Comparison of ENCODE assay signal across 8 cellular contexts in the genomic region with DNA sequence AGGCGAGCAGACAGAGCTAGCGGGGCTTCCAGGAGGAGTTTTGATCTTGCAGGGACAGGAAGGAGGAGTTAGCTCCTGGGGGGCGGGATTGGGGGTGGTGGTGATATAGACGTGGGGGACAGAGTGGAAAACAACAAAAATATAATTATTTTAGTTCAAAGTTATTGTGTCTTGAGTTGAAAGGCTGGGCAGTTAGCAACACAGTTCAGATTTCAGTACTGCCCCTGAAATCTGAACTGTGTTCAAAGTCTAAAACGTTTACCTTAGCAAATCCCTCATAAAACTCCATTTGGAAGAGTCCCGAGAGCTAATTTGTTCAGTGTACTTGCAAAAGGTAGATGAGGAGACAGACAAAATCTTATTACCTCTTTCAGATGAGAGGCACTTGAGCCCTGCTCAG. TPM values are rescaled to one million over a fixed set of nuclear protein-coding genes. Genes with fewer than 3 reads are reported as not detected.
A peak's percentile ranks its signal among the peaks of the same experiment; 100 is the strongest.
DNase-seq lines count a peak whose midpoint lies in the region; ATAC-seq, FAIRE-seq and TF ChIP-seq lines count a peak whose summit lies in the region.
"Not testable (repeated sequence)": the region's sequence is repeated elsewhere in the genome, so short reads cannot be mapped to it uniquely, and the experiment has no call there.

No MANE protein-coding gene starts in this region.

- in situ Hi-C loops in HepG2 (cut with HindIII; ENCODE audit: extremely low pct_ligation_motif_present, low pct_unique_long_range_greater_than_20kb); transverse colon (cut with MboI; ENCODE audit: low pct_ligation_motif_present in 1 of 4, low pct_unique_long_range_greater_than_20kb in 1 of 4, low sequenced_read_pairs in 3 of 4): not testable (repeated sequence)

- H3K4me3 ChIP-seq in SK-N-SH (ENCODE audit: low read depth in 2 of 2, low read length in 1 of 2), result peak overlapping the region in 1 of 2 experiments; percentile 64; a peak in 2 of 4 replicates
- not testable (repeated sequence) for H3K4me3 ChIP-seq in HepG2 (replicated peaks in 1 of 3; ENCODE audit: insufficient read depth in 1 of 3, low read depth in 2 of 3, low read length in 3 of 3); parathyroid adenoma (ENCODE audit: low read depth, low read length)
- H3K4me3 ChIP-seq in transverse colon, result peak overlapping the region in 3 of 4 donors; percentile 49 to 78 (median 53)

- H3F3A ChIP-seq in SK-N-SH (replicated peaks; ENCODE audit: insufficient read depth), result not testable (repeated sequence)

- POLR2A ChIA-PET in SK-N-SH (lab: Yijun Ruan, JAX), result not testable (repeated sequence)
- POLR2A ChIA-PET in HepG2 (lab: Yijun Ruan, JAX), result interaction anchor here (1.3 kb wide), 1 partner anchor 45 kb away, joined by 10 read pairs; a partner anchor contains a TSS

- H2AFZ ChIP-seq in SK-N-SH (ENCODE audit: low read depth) (peak overlapping the region; percentile 72; the same call in 1 of the 2 replicates), parathyroid adenoma (peak overlapping the region; percentile 91)
- not testable (repeated sequence) for H2AFZ ChIP-seq in HepG2 (ENCODE audit: low read length)

- not testable (repeated sequence) for H3K27ac ChIP-seq in SK-N-SH (ENCODE audit: low read depth in 2 of 2, low read length in 1 of 2); HepG2 (ENCODE audit: extremely low read length, insufficient read depth, low read length); parathyroid adenoma
- H3K27ac ChIP-seq in transverse colon, result peak overlapping the region; percentile 78 to 88 (median 88)

- CTCF ChIA-PET in Calu3 (lab: Charles Lee), result interaction anchor here (0.6 kb wide), 1 partner anchor 17 kb away, joined by 3 read pairs; no protein-coding TSS in a partner anchor
- CTCF ChIA-PET in SK-N-SH (lab: Yijun Ruan, JAX); HepG2 (lab: Yijun Ruan, JAX; ENCODE audit: low intra/inter-chr PET ratio, low total read pairs): not testable (repeated sequence)

- intact Hi-C loops in Calu3 (cut with micrococcal nuclease; ENCODE audit: unreplicated experiment); HepG2 (cut with micrococcal nuclease; ENCODE audit: unreplicated experiment); transverse colon (cut with DNase I; ENCODE audit: low total_unique reads): not testable (repeated sequence)

- TF ChIP-seq RAD21 in SK-N-SH (IDR thresholded peaks at IDR 0.05; ENCODE audit: low read length); HepG2 (CRISPR knock-in tag; IDR thresholded peaks at IDR 0.05): not testable (repeated sequence)

- BruUV-seq in Calu3 (replicated peaks; lab: Mats Ljungman, UMichigan); HepG2 (replicated peaks; lab: Mats Ljungman, UMichigan): not testable (repeated sequence)

- not testable (repeated sequence) for FAIRE-seq in HepG2 (lab: Jason Lieb, UNC)

- H3K27ac Mint-ChIP-seq in Calu3 (ENCODE audit: unreplicated experiment); activated T-helper 17 cell treated with anti-CD3 and anti-CD28 coated beads, Interleukin-2, amount 50 U/mL, for 72 hours; effector memory CD8-positive, alpha-beta T cell: not testable (repeated sequence)

- not testable (repeated sequence) for TF ChIP-seq EP300 in SK-N-SH (IDR thresholded peaks at IDR 0.05; ENCODE audit: borderline replicate concordance in 1 of 2, low read depth in 1 of 2, low read length in 1 of 2); HepG2 (IDR thresholded peaks at IDR 0.05; ENCODE audit: low read depth in 2 of 2, low read length in 2 of 2); HepG2 (CRISPR knock-in tag; IDR thresholded peaks at IDR 0.05; ENCODE audit: borderline replicate concordance); transverse colon (IDR thresholded peaks at IDR 0.05; ENCODE audit: low read depth)

- H3K4me2 ChIP-seq in SK-N-SH, result peak overlapping the region; percentile 91; the same call in 1 of the 2 replicates
- H3K4me2 ChIP-seq in HepG2 (ENCODE audit: low read depth, low read length), result peak overlapping the region; percentile 80
- not testable (repeated sequence) for H3K4me2 ChIP-seq in parathyroid adenoma (ENCODE audit: low read length)

- not testable (repeated sequence) for TF ChIP-seq CTCF in Calu3 (IDR thresholded peaks at IDR 0.05; ENCODE audit: unreplicated experiment); SK-N-SH (IDR thresholded peaks at IDR 0.05); HepG2 (CRISPR knock-in tag; IDR thresholded peaks at IDR 0.05); parathyroid adenoma (IDR thresholded peaks at IDR 0.05); transverse colon (IDR thresholded peaks at IDR 0.05)

- not testable (repeated sequence) for H4K20me1 ChIP-seq in SK-N-SH (ENCODE audit: insufficient read depth); HepG2 (ENCODE audit: insufficient read depth, low read length)

- ATAC-seq in activated T-helper 17 cell treated with anti-CD3 and anti-CD28 coated beads, Interleukin-2, amount 50 U/mL, for 72 hours (replicated peaks); effector memory CD8-positive, alpha-beta T cell (replicated peaks); HepG2: not testable (repeated sequence)

- WGBS in SK-N-SH (ENCODE audit: low lambda C conversion rate), result 65% methylated on average over 6 of the region's 6 CpGs
- 0% methylated on average over 6 of the region's 6 CpGs for WGBS in HepG2 (ENCODE audit: low lambda C conversion rate)
- 14 to 22% methylated on average over 4 to 6 of the region's 6 CpGs for WGBS in transverse colon (ENCODE audit: low coverage in 1 of 2), 2 donors

- peak overlapping the region; percentile 87 for H3K4me3 Mint-ChIP-seq in Calu3 (ENCODE audit: low read depth, unreplicated experiment)
- H3K4me3 Mint-ChIP-seq in activated T-helper 17 cell treated with anti-CD3 and anti-CD28 coated beads, Interleukin-2, amount 50 U/mL, for 72 hours, result peak overlapping the region; percentile 85
- H3K4me3 Mint-ChIP-seq in effector memory CD8-positive, alpha-beta T cell, result peak overlapping the region; percentile 89 to 91

- H3K27me3 ChIP-seq in SK-N-SH (ENCODE audit: insufficient read depth); HepG2 (ENCODE audit: control insufficient read depth in 1 of 2, insufficient read depth in 2 of 2, low read length in 2 of 2); parathyroid adenoma (ENCODE audit: control insufficient read depth, insufficient read depth, low read length); transverse colon: not testable (repeated sequence)

- H3K9ac ChIP-seq in SK-N-SH, result 0 out of 2 replicates have a peak overlapping the region, but pooled peaks have one; percentile 63
- not testable (repeated sequence) for H3K9ac ChIP-seq in HepG2 (ENCODE audit: insufficient read depth, low read depth, low read length); parathyroid adenoma

- H3K4me1 Mint-ChIP-seq in Calu3 (ENCODE audit: low read depth, unreplicated experiment), result peaks cover 14% of the 10 kb centered on the region
- H3K4me1 Mint-ChIP-seq in activated T-helper 17 cell treated with anti-CD3 and anti-CD28 coated beads, Interleukin-2, amount 50 U/mL, for 72 hours; effector memory CD8-positive, alpha-beta T cell (ENCODE audit: low read depth in 2 of 2): not testable (repeated sequence)

- peaks cover 24% of the 10 kb centered on the region for H3K27me3 Mint-ChIP-seq in Calu3 (ENCODE audit: unreplicated experiment)
- H3K27me3 Mint-ChIP-seq in activated T-helper 17 cell treated with anti-CD3 and anti-CD28 coated beads, Interleukin-2, amount 50 U/mL, for 72 hours, result not testable (repeated sequence)
- peaks cover 10 to 16% of the 10 kb centered on the region in 2 donors for H3K27me3 Mint-ChIP-seq in effector memory CD8-positive, alpha-beta T cell

- not testable (repeated sequence) for TF ChIP-seq POLR2A in HepG2 (IDR thresholded peaks at IDR 0.05; ENCODE audit: insufficient read depth in 1 of 2, low read depth in 2 of 2, low read length in 2 of 2); transverse colon (IDR thresholded peaks at IDR 0.05)

- not testable (repeated sequence) for H3K4me1 ChIP-seq in SK-N-SH (ENCODE audit: control insufficient read depth in 1 of 2, insufficient read depth in 2 of 2, low read depth in 1 of 2, low read length in 1 of 2); HepG2 (ENCODE audit: insufficient read depth, low read length); parathyroid adenoma
- H3K4me1 ChIP-seq in transverse colon, result peaks cover 4 to 13% (median 9%) of the 10 kb centered on the region in 4 donors

- not testable (repeated sequence) for H3K36me3 ChIP-seq in SK-N-SH (replicated peaks in 1 of 2; ENCODE audit: control insufficient read depth in 1 of 2, insufficient read depth in 2 of 2, low read length in 1 of 2); HepG2 (replicated peaks in 1 of 2; ENCODE audit: control insufficient read depth in 1 of 2, insufficient read depth in 2 of 2, low read length in 2 of 2); parathyroid adenoma (ENCODE audit: control insufficient read depth, insufficient read depth, low read length); transverse colon

- not testable (repeated sequence) for H3K9me2 ChIP-seq in SK-N-SH

- DNase-seq in Calu3; SK-N-SH; effector memory CD8-positive, alpha-beta T cell; HepG2 (ENCODE audit: low spot score); transverse colon: not testable (repeated sequence)
- peak; percentile 72 for DNase-seq in NCI-H1105 treated with DMSO at 0.1 percent for 48 hours (lab: John Stamatoyannopoulos, UW)

- not testable (repeated sequence) for H3K79me2 ChIP-seq in SK-N-SH (ENCODE audit: insufficient read depth); HepG2 (ENCODE audit: insufficient read depth, low read length); parathyroid adenoma

- not testable (repeated sequence) for H3K9me3 ChIP-seq in SK-N-SH; HepG2 (ENCODE audit: low read length); parathyroid adenoma (ENCODE audit: control insufficient read depth, low read length); transverse colon

- H3K36me3 Mint-ChIP-seq in Calu3 (ENCODE audit: insufficient read depth, unreplicated experiment), result peaks cover 25% of the 10 kb centered on the region
- H3K36me3 Mint-ChIP-seq in activated T-helper 17 cell treated with anti-CD3 and anti-CD28 coated beads, Interleukin-2, amount 50 U/mL, for 72 hours (ENCODE audit: low read depth); effector memory CD8-positive, alpha-beta T cell (ENCODE audit: insufficient read depth): not testable (repeated sequence)

- not testable (repeated sequence) for H3K9me3 Mint-ChIP-seq in Calu3 (ENCODE audit: low read depth, unreplicated experiment); activated T-helper 17 cell treated with anti-CD3 and anti-CD28 coated beads, Interleukin-2, amount 50 U/mL, for 72 hours; effector memory CD8-positive, alpha-beta T cell

RNA-seq across cellular contexts. Expression of a gene that starts 45.0 kb away (rescaled TPM):
- total RNA-seq in Calu3 (2022) (65.5 and 66.0 TPM in 2 replicates), HepG2 (2016; rRNA removed; fragmentation: Illumina TruSeq; extraction: Trizol) (31.4 and 38.0 TPM in 2 replicates), transverse colon (10 to 100 TPM; 12.3 to 37.5 (median 28.5) TPM)
- polyA plus RNA-seq in SK-N-SH (2012; rRNA removed) (13.2 and 21.7 TPM in 2 replicates), HepG2 (2011; rRNA removed) (12.7 and 17.3 TPM in 2 replicates)
- polyA plus RNA-seq in SK-N-SH (2012; cell fraction: cytosol; rRNA removed), result 16.3 and 16.4 TPM in 2 replicates
- polyA plus RNA-seq in SK-N-SH (2012; cell fraction: nucleus; rRNA removed), result 36.3 and 50.2 TPM in 2 replicates
- total RNA-seq in activated T-helper 17 cell treated with anti-CD3 and anti-CD28 coated beads, Interleukin-2, amount 50 U/mL, for 72 hours, result 10 to 100 TPM; 24.1 to 37.9 TPM
- total RNA-seq in HepG2 (2016; cell fraction: cytosol; rRNA removed; fragmentation: Illumina TruSeq; extraction: Trizol; ENCODE audit: low read depth), result 6.4 and 8.5 TPM in 2 replicates
- total RNA-seq in HepG2 (2016; cell fraction: insoluble cytoplasmic fraction; rRNA removed; fragmentation: Illumina TruSeq; extraction: Trizol), result 30.7 and 39.1 TPM in 2 replicates
- 16.1 and 20.2 TPM in 2 replicates for total RNA-seq in HepG2 (2016; cell fraction: membrane; rRNA removed; fragmentation: Illumina TruSeq; extraction: Trizol)
- 54.8 and 59.5 TPM in 2 replicates for total RNA-seq in HepG2 (2016; cell fraction: nucleus; rRNA removed; fragmentation: Illumina TruSeq; extraction: Trizol)
- polyA plus RNA-seq in HepG2 (2011; cell fraction: cytosol; rRNA removed), result 6.8 and 9.5 TPM in 2 replicates
- polyA plus RNA-seq in HepG2 (2011; cell fraction: nucleus; rRNA removed), result 15.8 and 17.7 TPM in 2 replicates
- 11.5 and 12.3 TPM in 2 replicates for polyA plus RNA-seq in HepG2 (2012)
- 3.2 and 3.6 TPM in 2 replicates for polyA plus RNA-seq in HepG2 (2016; cell fraction: cytosol; fragmentation: Illumina TruSeq; extraction: Trizol; ENCODE audit: low read depth)
- polyA plus RNA-seq in HepG2 (2016; cell fraction: insoluble cytoplasmic fraction; fragmentation: Illumina TruSeq; extraction: Trizol; ENCODE audit: low read depth), result 29.8 and 32.0 TPM in 2 replicates
- polyA plus RNA-seq in HepG2 (2016; cell fraction: membrane; fragmentation: Illumina TruSeq; extraction: Trizol; ENCODE audit: low read depth), result 5.8 and 6.2 TPM in 2 replicates
- polyA plus RNA-seq in HepG2 (2016; cell fraction: nucleus; fragmentation: Illumina TruSeq; extraction: Trizol; ENCODE audit: insufficient read depth, low read depth), result 78.0 and 83.8 TPM in 2 replicates
- 24.4 and 56.6 TPM in 2 replicates for polyA minus RNA-seq in HepG2 (2011; rRNA and poly(A)+ RNA removed; ENCODE audit: low replicate concordance)
- 8.7 and 9.2 TPM in 2 replicates for polyA minus RNA-seq in HepG2 (2011; cell fraction: cytosol; rRNA and poly(A)+ RNA removed)
- 63.3 and 70.1 TPM in 2 replicates for polyA minus RNA-seq in HepG2 (2011; cell fraction: nucleus; rRNA and poly(A)+ RNA removed)
